21 cellular contexts compared by ENCODE assay signal in genomic region chr15:89795996-89796395, GRCh38. TPM values are rescaled to one million over a fixed set of nuclear protein-coding genes. Genes with fewer than 3 reads are reported as not detected.
DNase-seq lines count a peak whose midpoint lies in the region; ATAC-seq and TF ChIP-seq lines count a peak whose summit lies in the region.
"Had no signal": no experiment of that assay in that cellular context is flagged by ENCODE, and none has a peak within 500 bp of the region (broad histone marks: within the 10 kb centered on the region; RNA-seq: fewer than 3 reads in every experiment).

No MANE protein-coding gene starts in this region.

- BruUV-seq in PC-9 (replicated peaks; lab: Mats Ljungman, UMichigan) = no TSS peak

- no peaks in the 10 kb centered on the region for H3K36me3 ChIP-seq in right atrium auricular region
- peaks cover 46% of the 10 kb centered on the region for H3K36me3 ChIP-seq in PC-9 (ENCODE audit: low read depth)
- H3K36me3 ChIP-seq in mesenchymal stem cell (ENCODE audit: control insufficient read depth in 1 of 2, insufficient read depth in 2 of 2, low read depth in 1 of 2, low read length in 2 of 2) = peaks cover 28 to 96% of the 10 kb centered on the region in 2 experiments

- H3K4ac ChIP-seq in mesenchymal stem cell (ENCODE audit: low read depth in 1 of 2, low read length in 2 of 2) = no peak overlapping the region

- H4K20me1 ChIP-seq in PC-9 (ENCODE audit: insufficient read depth) = no peaks in the 10 kb centered on the region

- H3K4me3 ChIP-seq in right atrium auricular region (no peak overlapping the region), PC-9 (no peak overlapping the region), mesenchymal stem cell (ENCODE audit: insufficient read depth in 1 of 2, low read depth in 1 of 2, low read length in 2 of 2) (no peak overlapping the region)
- H3K4me3 ChIP-seq: A549, GM23248 had no signal

- H3K14ac ChIP-seq in mesenchymal stem cell (ENCODE audit: low read length in 2 of 2) = no peak overlapping the region

- H3K27me3 Mint-ChIP-seq in osteocyte (ENCODE audit: unreplicated experiment) = no peaks in the 10 kb centered on the region

- intact Hi-C loops in cardiac septum (cut with DNase I) (no loop called here), PC-9 (cut with micrococcal nuclease; ENCODE audit: unreplicated experiment) (loop anchor here (5.0 kb wide), 1 partner anchor 34 kb away; no protein-coding TSS in a partner anchor)

- no peaks in the 10 kb centered on the region for H3K9me2 ChIP-seq in PC-9 (ENCODE audit: insufficient read depth)

- peaks cover 46% of the 10 kb centered on the region for H3F3A ChIP-seq in PC-9 (ENCODE audit: insufficient read depth, low read depth)

- H3K79me2 ChIP-seq in PC-9 (ENCODE audit: low read depth) = no peaks in the 10 kb centered on the region

- no peak overlapping the region for H2BK15ac ChIP-seq in mesenchymal stem cell (ENCODE audit: low read depth, poor library complexity, severe bottlenecking)

- H3K23ac ChIP-seq in mesenchymal stem cell (ENCODE audit: low read length in 2 of 2) = no peak overlapping the region

- H3K9me3 Mint-ChIP-seq in osteocyte (ENCODE audit: unreplicated experiment) = peaks cover 5% of the 10 kb centered on the region

- H2AFZ ChIP-seq in PC-9 (no peak overlapping the region), mesenchymal stem cell (ENCODE audit: low read depth, low read length) (no peak overlapping the region)
- H2AFZ ChIP-seq: GM23248 had no signal

- no peak overlapping the region for H4K8ac ChIP-seq in mesenchymal stem cell (ENCODE audit: low read length)

- H2BK5ac ChIP-seq in mesenchymal stem cell (ENCODE audit: low read depth, low read length, poor library complexity, severe bottlenecking) = no peak overlapping the region

- H3K4me3 Mint-ChIP-seq in osteocyte (ENCODE audit: unreplicated experiment) = no peak overlapping the region
- H3K4me3 Mint-ChIP-seq: CD4-positive, alpha-beta memory T cell had no signal

- no peaks in the 10 kb centered on the region for H3K79me1 ChIP-seq in mesenchymal stem cell (replicated peaks; ENCODE audit: low read length, poor library complexity, severe bottlenecking)

- H2BK120ac ChIP-seq in mesenchymal stem cell (ENCODE audit: low read depth, low read length) = no peak overlapping the region

- peaks cover 37% of the 10 kb centered on the region for H3K36me3 Mint-ChIP-seq in osteocyte (ENCODE audit: unreplicated experiment)
- H3K36me3 Mint-ChIP-seq: CD4-positive, alpha-beta memory T cell had no signal

- no peak overlapping the region for H2AK5ac ChIP-seq in mesenchymal stem cell (ENCODE audit: low read length, severe bottlenecking)

- H3K9me3 ChIP-seq in right atrium auricular region (no peaks in the 10 kb centered on the region), PC-9 (ENCODE audit: insufficient read depth, low read depth) (no peaks in the 10 kb centered on the region), mesenchymal stem cell (ENCODE audit: control insufficient read depth, low read length) (no peaks in the 10 kb centered on the region)
- H3K9me3 ChIP-seq: A549 had no signal

- H3K4me1 Mint-ChIP-seq in osteocyte (ENCODE audit: unreplicated experiment) = peaks cover 26% of the 10 kb centered on the region
- H3K4me1 Mint-ChIP-seq: CD4-positive, alpha-beta memory T cell had no signal

- TF ChIP-seq CTCF in right atrium auricular region (IDR thresholded peaks at IDR 0.05) (no peak), PC-9 (conservative IDR thresholded peaks at IDR 0.05) (no peak), osteocyte (IDR thresholded peaks at IDR 0.05) (no peak)

- H3K4me1 ChIP-seq in right atrium auricular region (no peaks in the 10 kb centered on the region), PC-9 (replicated peaks; ENCODE audit: insufficient read depth) (peaks cover 9% of the 10 kb centered on the region), mesenchymal stem cell (ENCODE audit: control insufficient read depth, insufficient read depth, low read depth, low read length) (peaks cover 7% of the 10 kb centered on the region)

- no peak overlapping the region for H3K18ac ChIP-seq in mesenchymal stem cell (ENCODE audit: low read depth in 1 of 2, low read length in 2 of 2)

- H3K27ac ChIP-seq in right atrium auricular region (no peak overlapping the region), PC-9 (peak overlapping the region; percentile 23; the same call in 1 of the 2 replicates), mesenchymal stem cell (ENCODE audit: low read length, poor library complexity, severe bottlenecking) (no peak overlapping the region)

- CTCF ChIA-PET in PC-9 (lab: Charles Lee) = interaction anchor here (0.6 kb wide), 1 partner anchor 55 kb away, joined by 4 read pairs; no protein-coding TSS in a partner anchor

- no peak overlapping the region for H2BK12ac ChIP-seq in mesenchymal stem cell (ENCODE audit: low read length in 2 of 2)

- ATAC-seq in GM18870 (IDR thresholded peaks at IDR 0.05; ENCODE audit: unreplicated experiment) = no peak

- no peak overlapping the region for H4K91ac ChIP-seq in mesenchymal stem cell (ENCODE audit: low read length)

- no peak overlapping the region for H3K4me2 ChIP-seq in PC-9
- no peak overlapping the region for H3K4me2 ChIP-seq in mesenchymal stem cell (ENCODE audit: low read length, poor library complexity, severe bottlenecking)

- POLR2A ChIA-PET in PC-9 (lab: Charles Lee; ENCODE audit: unreplicated experiment) = no interaction called here

- H3K9ac ChIP-seq in mesenchymal stem cell (ENCODE audit: low read length) = peak overlapping the region; percentile 50

- DNase-seq in cardiac septum (ENCODE audit: low spot score) (peak; percentile 29), right atrium auricular region (ENCODE audit: low spot score) (no peak), PC-9 (no peak), mesenchymal stem cell (no peak), osteocyte (ENCODE audit: extremely low spot score, unreplicated experiment) (no peak), NCI-H2227 (lab: John Stamatoyannopoulos, UW; ENCODE audit: unreplicated experiment) (no peak)
- DNase-seq in central memory CD4-positive, alpha-beta T cell = no peak
- DNase-seq: 8988T; C1 segment of cervical spinal cord; Calu3; CD4-positive, alpha-beta memory T cell; COR-L47; DMS53; DMS79 treated with DMSO at 0.1 percent for 48 hours; GF-D8; GM23248; H7; HCEC 1CT had no signal

- H3K27me3 ChIP-seq in right atrium auricular region (no peaks in the 10 kb centered on the region), PC-9 (ENCODE audit: insufficient read depth, low read depth) (no peaks in the 10 kb centered on the region), mesenchymal stem cell (ENCODE audit: control insufficient read depth in 1 of 2, insufficient read depth in 1 of 2, low read length in 2 of 2) (no peaks in the 10 kb centered on the region)

- H3K27ac Mint-ChIP-seq in osteocyte (ENCODE audit: unreplicated experiment) = peak overlapping the region; percentile 88
- H3K27ac Mint-ChIP-seq: CD4-positive, alpha-beta memory T cell had no signal

RNA-seq across cellular contexts. Expression of gene ANPEP, which starts 18.7 kb away (rescaled TPM):
- total RNA-seq in cardiac septum (4.3 TPM), right atrium auricular region (10 to 100 TPM in 1 of 2 donors, 1 to 10 TPM in 1; 8.1 to 22.7 TPM), PC-9 (2021) (172 and 175 TPM in 2 replicates), osteocyte (93.1 and 95.4 TPM in 2 replicates)
- 63.7 TPM for polyA plus RNA-seq in mesenchymal stem cell (2013, experiment 1 of 2)
- 61.6 TPM for polyA plus RNA-seq in mesenchymal stem cell (2013, experiment 2 of 2)
- total RNA-seq: G401 had no signal
- polyA plus RNA-seq: CD4-positive, alpha-beta memory T cell had no signal

RNA-seq across cellular contexts. Expression of gene MESP2, which starts 19.9 kb away (rescaled TPM):
- total RNA-seq in cardiac septum (0.19 TPM), right atrium auricular region (not detected), PC-9 (2021) (1.3 and 2.4 TPM in 2 replicates), osteocyte (not detected in 2 replicates)
- polyA plus RNA-seq in mesenchymal stem cell (2013, experiment 1 of 2) = 0.12 TPM
- 0.07 TPM for polyA plus RNA-seq in mesenchymal stem cell (2013, experiment 2 of 2)
- total RNA-seq: Calu3; CD4-positive, alpha-beta memory T cell; G401; GM23248 had no signal
- polyA plus RNA-seq: CD4-positive, alpha-beta memory T cell; GM23248 had no signal

RNA-seq across cellular contexts. Expression of gene MESP1, which starts 44.9 kb away (rescaled TPM):
- total RNA-seq in cardiac septum (0.86 TPM), right atrium auricular region (1 to 10 TPM; 2.3 to 2.4 TPM), PC-9 (2021) (8.5 and 17.8 TPM in 2 replicates), osteocyte (2.1 and 2.2 TPM in 2 replicates)
- 0.03 TPM for polyA plus RNA-seq in mesenchymal stem cell (2013, experiment 1 of 2)
- polyA plus RNA-seq in mesenchymal stem cell (2013, experiment 2 of 2) = 0.03 TPM
- total RNA-seq: G401, GM23248 had no signal
